Comparison of ENCODE assay signal across 8 cellular contexts in genomic region chr9:135504262-135505229, GRCh38. TPM values are rescaled to one million over a fixed set of nuclear protein-coding genes. Genes with fewer than 3 reads are reported as not detected.
DNase-seq lines count a peak whose midpoint lies in the region; ATAC-seq, FAIRE-seq and TF ChIP-seq lines count a peak whose summit lies in the region.

No MANE protein-coding gene starts in this region.

- POLR2A ChIA-PET in AG04450 (lab: Yijun Ruan, JAX), result interaction anchor here (0.5 kb wide), 1 partner anchor 126 kb away, joined by 3 read pairs; no protein-coding TSS in a partner anchor

- no peak overlapping the region for H3K4me2 ChIP-seq in OCI-LY1 (ENCODE audit: low read length)

- TF ChIP-seq POLR2A in GM12891 (IDR thresholded peaks at IDR 0.05; ENCODE audit: low read depth, low read length), result peak; percentile 30; the same call in 1 of the 2 replicates

- DNase-seq in AG04450 (ENCODE audit: low read depth, low spot score) (no peak), GM12891 (ENCODE audit: insufficient read length, low spot score) (peak; percentile 69), fibroblast of villous mesenchyme (ENCODE audit: low read depth) (peak; percentile 57), pancreas (peak in 4 of 6 donors; percentile 63 to 81 (median 69)), mesenteric fat pad (ENCODE audit: low spot score) (no peak)
- DNase-seq in activated T-helper 1 cell treated with anti-CD3 and anti-CD28 coated beads, Interleukin-12 subunit alpha, Interleukin-12 subunit beta, Interleukin-2, Interleukin-4 antibody, amounts not matched to agents 30 ng/mL and 10 ng/mL and 1 ng/mL, durations not matched to agents 14 hours and 24 hours and 36 hours (ENCODE audit: low spot score), result peak; percentile 28

- H3K36me3 ChIP-seq in OCI-LY1 (ENCODE audit: insufficient read depth, low read length), result peaks cover 35% of the 10 kb centered on the region
- H3K36me3 ChIP-seq in pancreas, result peaks cover 2 to 12% (median 7%) of the 10 kb centered on the region in 3 donors

- no peak overlapping the region for H3K27ac ChIP-seq in AG04450 (ENCODE audit: low read depth, low read length)
- H3K27ac ChIP-seq in OCI-LY1 (ENCODE audit: low read depth, low read length, poor library complexity, severe bottlenecking), result no peak overlapping the region
- no peak overlapping the region for H3K27ac ChIP-seq in pancreas

- H3F3A ChIP-seq in OCI-LY1 (ENCODE audit: insufficient read depth, low read length), result no peaks in the 10 kb centered on the region

- ATAC-seq in pancreas (no peak), HG03039 (IDR thresholded peaks at IDR 0.05; ENCODE audit: unreplicated experiment) (no peak)

- H3K4me3 ChIP-seq in AG04450 (ENCODE audit: low read depth, low read length) (no peak overlapping the region), OCI-LY1 (ENCODE audit: low read depth, low read length, poor library complexity, severe bottlenecking) (no peak overlapping the region), fibroblast of villous mesenchyme (ENCODE audit: low read depth, low read length) (no peak overlapping the region), pancreas (no peak overlapping the region)

- H3K9me2 ChIP-seq in OCI-LY1 (ENCODE audit: low read depth, low read length), result no peaks in the 10 kb centered on the region

- no peak overlapping the region for H3K9ac ChIP-seq in OCI-LY1 (ENCODE audit: low read length)

- no peak overlapping the region for H3K27ac Mint-ChIP-seq in activated T-helper 1 cell treated with anti-CD3 and anti-CD28 coated beads, Interleukin-12 subunit alpha, Interleukin-12 subunit beta, Interleukin-2, Interleukin-4 antibody, amounts not matched to agents 30 ng/mL and 10 ng/mL and 1 ng/mL, durations not matched to agents 14 hours and 24 hours and 36 hours

- H3K4me3 Mint-ChIP-seq in activated T-helper 1 cell treated with anti-CD3 and anti-CD28 coated beads, Interleukin-12 subunit alpha, Interleukin-12 subunit beta, Interleukin-2, Interleukin-4 antibody, amounts not matched to agents 30 ng/mL and 10 ng/mL and 1 ng/mL, durations not matched to agents 14 hours and 24 hours and 36 hours, result no peak overlapping the region

- WGBS in pancreas, 2 donors, result 62 to 68% methylated on average over 21 of the region's 21 CpGs

- FAIRE-seq in GM12891 (lab: Jason Lieb, UNC), result peak; percentile 65
- no peak for FAIRE-seq in pancreas (lab: Jason Lieb, UNC)

- CTCF ChIA-PET in AG04450 (lab: Charles Lee), result interaction anchor here (0.7 to 1.9 kb wide), 10 partner anchors 8 to 97 kb away, joined by 3 to 6 read pairs (median 4); no protein-coding TSS in a partner anchor

- H3K27me3 ChIP-seq in AG04450 (ENCODE audit: control insufficient read depth, insufficient read depth, low read length) (no peaks in the 10 kb centered on the region), OCI-LY1 (ENCODE audit: insufficient read depth, low read length) (peaks cover 5% of the 10 kb centered on the region; the same call in 1 of the 2 replicates), pancreas (no peaks in the 10 kb centered on the region)

- intact Hi-C loops in activated T-helper 1 cell treated with anti-CD3 and anti-CD28 coated beads, Interleukin-12 subunit alpha, Interleukin-12 subunit beta, Interleukin-2, Interleukin-4 antibody, amounts not matched to agents 30 ng/mL and 10 ng/mL and 1 ng/mL, durations not matched to agents 14 hours and 24 hours and 36 hours (cut with micrococcal nuclease), result loop anchor here (5.0 to 10.0 kb wide), 2 partner anchors 37 to 610 kb away; partner anchors contain the start of gene TMEM250
- intact Hi-C loops in pancreas (cut with DNase I), result no loop called here

- no peaks in the 10 kb centered on the region for H3K79me2 ChIP-seq in OCI-LY1 (ENCODE audit: insufficient read depth, low read length)

- H3K4me1 Mint-ChIP-seq in activated T-helper 1 cell treated with anti-CD3 and anti-CD28 coated beads, Interleukin-12 subunit alpha, Interleukin-12 subunit beta, Interleukin-2, Interleukin-4 antibody, amounts not matched to agents 30 ng/mL and 10 ng/mL and 1 ng/mL, durations not matched to agents 14 hours and 24 hours and 36 hours (ENCODE audit: low read depth), result peaks cover 13% of the 10 kb centered on the region

- no peaks in the 10 kb centered on the region for H3K27me3 Mint-ChIP-seq in activated T-helper 1 cell treated with anti-CD3 and anti-CD28 coated beads, Interleukin-12 subunit alpha, Interleukin-12 subunit beta, Interleukin-2, Interleukin-4 antibody, amounts not matched to agents 30 ng/mL and 10 ng/mL and 1 ng/mL, durations not matched to agents 14 hours and 24 hours and 36 hours (ENCODE audit: insufficient read depth)

- peaks cover 16% of the 10 kb centered on the region for H3K4me1 ChIP-seq in OCI-LY1 (ENCODE audit: insufficient read depth, low read length, severe bottlenecking)
- peaks cover 0 to 9% (median 0%) of the 10 kb centered on the region in 3 donors for H3K4me1 ChIP-seq in pancreas

- H3K9me3 ChIP-seq in AG04450 (ENCODE audit: control insufficient read depth, insufficient read depth, low read length) (peaks cover 3% of the 10 kb centered on the region; the same call in 1 of the 2 replicates), OCI-LY1 (ENCODE audit: low read length) (peaks cover 5% of the 10 kb centered on the region; the same call in 1 of the 2 replicates), pancreas (no peaks in the 10 kb centered on the region)

- H2AFZ ChIP-seq in OCI-LY1 (ENCODE audit: low read length), result no peak overlapping the region

- TF ChIP-seq CTCF in AG04450 (IDR thresholded peaks at IDR 0.05; ENCODE audit: low read depth, low read length) (peak; percentile 69), OCI-LY1 (IDR thresholded peaks at IDR 0.05; ENCODE audit: low read length) (peak; percentile 73), fibroblast of villous mesenchyme (IDR thresholded peaks at IDR 0.05; ENCODE audit: insufficient read depth, low read depth, low read length) (peak; percentile 62), pancreas (IDR thresholded peaks at IDR 0.05) (peak; percentile 44 to 72 (median 64))

- H3K36me3 Mint-ChIP-seq in activated T-helper 1 cell treated with anti-CD3 and anti-CD28 coated beads, Interleukin-12 subunit alpha, Interleukin-12 subunit beta, Interleukin-2, Interleukin-4 antibody, amounts not matched to agents 30 ng/mL and 10 ng/mL and 1 ng/mL, durations not matched to agents 14 hours and 24 hours and 36 hours (ENCODE audit: low read depth), result peaks cover 16% of the 10 kb centered on the region

- H4K20me1 ChIP-seq in OCI-LY1 (ENCODE audit: insufficient read depth, low read length), result no peaks in the 10 kb centered on the region

- peaks cover 6% of the 10 kb centered on the region for H3K9me3 Mint-ChIP-seq in activated T-helper 1 cell treated with anti-CD3 and anti-CD28 coated beads, Interleukin-12 subunit alpha, Interleukin-12 subunit beta, Interleukin-2, Interleukin-4 antibody, amounts not matched to agents 30 ng/mL and 10 ng/mL and 1 ng/mL, durations not matched to agents 14 hours and 24 hours and 36 hours

TF ChIP-seq in GM12891, 5 proteins besides CTCF, POLR2A, EP300 and RAD21 (continues in another document):
- TF ChIP-seq SPI1 (IDR thresholded peaks at IDR 0.05; ENCODE audit: low read depth, low read length), result no peak
- no peak for TF ChIP-seq POU2F2 (IDR thresholded peaks at IDR 0.05; ENCODE audit: low read depth, low read length)

RNA-seq across cellular contexts. Expression of gene MRPS2, which starts 4.1 kb away (rescaled TPM):
- polyA plus RNA-seq in AG04450 (2011; rRNA removed) (39.9 and 53.4 TPM in 2 replicates), pancreas (10 to 100 TPM; 30.3 to 34.9 TPM)
- polyA minus RNA-seq in AG04450 (2011; rRNA and poly(A)+ RNA removed), result 53.3 and 66.9 TPM in 2 replicates
- polyA plus RNA-seq in GM12891 (2012; ENCODE audit: low read depth, missing spikeins), result 52.9 TPM
- total RNA-seq in activated T-helper 1 cell treated with anti-CD3 and anti-CD28 coated beads, Interleukin-12 subunit alpha, Interleukin-12 subunit beta, Interleukin-2, Interleukin-4 antibody, amounts not matched to agents 30 ng/mL and 10 ng/mL and 1 ng/mL, durations not matched to agents 14 hours and 24 hours and 36 hours, result 66.6 and 70.8 TPM in 2 replicates
- total RNA-seq in fibroblast of villous mesenchyme (12.1 and 14.5 TPM in 2 replicates), pancreas (10 to 100 TPM; 16.0 to 22.4 (median 18.8) TPM), mesenteric fat pad (25.9 TPM)

RNA-seq across cellular contexts. Expression of gene LCN1, which starts 16.7 kb away (rescaled TPM):
- polyA plus RNA-seq in AG04450 (2011; rRNA removed), result not detected in 2 replicates
- not detected in 2 replicates for polyA minus RNA-seq in AG04450 (2011; rRNA and poly(A)+ RNA removed)
- not detected for polyA plus RNA-seq in GM12891 (2012; ENCODE audit: low read depth, missing spikeins)
- not detected in 2 replicates for total RNA-seq in activated T-helper 1 cell treated with anti-CD3 and anti-CD28 coated beads, Interleukin-12 subunit alpha, Interleukin-12 subunit beta, Interleukin-2, Interleukin-4 antibody, amounts not matched to agents 30 ng/mL and 10 ng/mL and 1 ng/mL, durations not matched to agents 14 hours and 24 hours and 36 hours
- total RNA-seq in fibroblast of villous mesenchyme, result not detected in 2 replicates
- not detected for total RNA-seq in pancreas
- not detected for polyA plus RNA-seq in pancreas
- 2.3 TPM for total RNA-seq in mesenteric fat pad

RNA-seq across cellular contexts. Expression of gene PPP1R26, which starts 25.0 kb away (rescaled TPM):
- polyA plus RNA-seq in AG04450 (2011; rRNA removed), result 3.2 and 3.3 TPM in 2 replicates
- 3.6 and 4.1 TPM in 2 replicates for polyA minus RNA-seq in AG04450 (2011; rRNA and poly(A)+ RNA removed)
- polyA plus RNA-seq in GM12891 (2012; ENCODE audit: low read depth, missing spikeins), result 0.10 TPM
- 0.86 and 1.2 TPM in 2 replicates for total RNA-seq in activated T-helper 1 cell treated with anti-CD3 and anti-CD28 coated beads, Interleukin-12 subunit alpha, Interleukin-12 subunit beta, Interleukin-2, Interleukin-4 antibody, amounts not matched to agents 30 ng/mL and 10 ng/mL and 1 ng/mL, durations not matched to agents 14 hours and 24 hours and 36 hours
- total RNA-seq in fibroblast of villous mesenchyme, result 10.3 and 11.7 TPM in 2 replicates
- 10 to 100 TPM in 5 of 6 donors, 1 to 10 TPM in 1; 9.4 to 20.0 (median 12.1) TPM for total RNA-seq in pancreas
- 10 to 100 TPM; 12.9 to 14.9 TPM for polyA plus RNA-seq in pancreas
- 10.6 TPM for total RNA-seq in mesenteric fat pad

RNA-seq across cellular contexts. Expression of gene OBP2A, which starts 41.4 kb away (rescaled TPM):
- polyA plus RNA-seq in AG04450 (2011; rRNA removed), result not detected in 2 replicates
- polyA minus RNA-seq in AG04450 (2011; rRNA and poly(A)+ RNA removed), result not detected in 2 replicates
- not detected for polyA plus RNA-seq in GM12891 (2012; ENCODE audit: low read depth, missing spikeins)
- not detected in 2 replicates for total RNA-seq in activated T-helper 1 cell treated with anti-CD3 and anti-CD28 coated beads, Interleukin-12 subunit alpha, Interleukin-12 subunit beta, Interleukin-2, Interleukin-4 antibody, amounts not matched to agents 30 ng/mL and 10 ng/mL and 1 ng/mL, durations not matched to agents 14 hours and 24 hours and 36 hours
- not detected in 2 replicates for total RNA-seq in fibroblast of villous mesenchyme
- not detected for total RNA-seq in pancreas
- polyA plus RNA-seq in pancreas, result not detected
- not detected for total RNA-seq in mesenteric fat pad

RNA-seq across cellular contexts. Expression of gene PAEP, which starts 57.0 kb away (rescaled TPM):
- polyA plus RNA-seq in AG04450 (2011; rRNA removed) (not detected in 2 replicates), pancreas (not detected)
- polyA minus RNA-seq in AG04450 (2011; rRNA and poly(A)+ RNA removed), result not detected in 2 replicates
- not detected for polyA plus RNA-seq in GM12891 (2012; ENCODE audit: low read depth, missing spikeins)
- total RNA-seq in activated T-helper 1 cell treated with anti-CD3 and anti-CD28 coated beads, Interleukin-12 subunit alpha, Interleukin-12 subunit beta, Interleukin-2, Interleukin-4 antibody, amounts not matched to agents 30 ng/mL and 10 ng/mL and 1 ng/mL, durations not matched to agents 14 hours and 24 hours and 36 hours, result not detected in 2 replicates
- total RNA-seq in fibroblast of villous mesenchyme (not detected in 2 replicates), pancreas (not detected), mesenteric fat pad (not detected)

Comparison
In these comparisons a context has a peak if more than half of its experiments do, and no peak if none do; other contexts are left out.
1. DNase-seq: peak in GM12891 (single experiment), activated T-helper 1 cell treated with anti-CD3 and anti-CD28 coated beads, Interleukin-12 subunit alpha, Interleukin-12 subunit beta, Interleukin-2, Interleukin-4 antibody, amounts not matched to agents 30 ng/mL and 10 ng/mL and 1 ng/mL, durations not matched to agents 14 hours and 24 hours and 36 hours (single experiment), fibroblast of villous mesenchyme (single experiment) and pancreas (4 of 6); none in AG04450 (single experiment) and mesenteric fat pad (single experiment).
2. Peak in every context shown above with its lines, with median percentiles within 50 percentile points of each other: CTCF ChIP-seq.